ENCODE assay signal across 18 cellular contexts in the genomic region with DNA sequence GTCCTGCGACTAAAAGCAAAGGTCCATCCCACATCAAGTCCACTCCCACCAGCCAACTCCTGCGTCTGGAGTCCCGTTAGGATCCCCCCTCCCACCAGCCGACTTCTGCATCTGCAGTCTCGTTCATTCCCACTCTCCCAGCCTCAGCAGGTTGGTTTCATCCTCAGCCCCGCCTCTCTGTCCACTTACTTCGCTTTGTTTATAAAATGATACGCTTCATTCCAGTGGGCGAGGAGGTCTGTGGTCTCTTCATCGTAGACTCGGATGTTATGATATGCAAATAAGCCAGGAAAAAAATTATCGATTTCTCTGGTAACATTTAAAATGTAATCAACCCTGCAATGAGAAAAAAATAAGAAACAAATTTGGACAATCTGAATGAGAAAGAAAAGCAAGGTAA. TPM values are rescaled to one million over a fixed set of nuclear protein-coding genes. Genes with fewer than 3 reads are reported as not detected.
A peak's percentile ranks its signal among the peaks of the same experiment; 100 is the strongest.
DNase-seq lines count a peak whose midpoint lies in the region; ATAC-seq and TF ChIP-seq lines count a peak whose summit lies in the region.
"Had no signal": no experiment of that assay in that cellular context is flagged by ENCODE, and none has a peak within 500 bp of the region (broad histone marks: within the 10 kb centered on the region; RNA-seq: fewer than 3 reads in every experiment).

No MANE protein-coding gene starts in this region.

- no peaks in the 10 kb centered on the region for H3K9me3 Mint-ChIP-seq in HFFc6
- peaks cover 0 to 9% (median 4%) of the 10 kb centered on the region in 5 experiments for H3K9me3 Mint-ChIP-seq in brain
- H3K9me3 Mint-ChIP-seq: activated CD8-positive, alpha-beta T cell treated with anti-CD3 and anti-CD28 coated beads for 36 hours; neural crest cell; T-cell had no signal

- H3K9me3 ChIP-seq in mesodermal cell (ENCODE audit: control insufficient read depth, low read length) (no peaks in the 10 kb centered on the region), stomach smooth muscle (ENCODE audit: control insufficient read depth in 2 of 2, low read length in 2 of 2) (no peaks in the 10 kb centered on the region), T-helper 17 cell (ENCODE audit: control insufficient read depth, low read length, poor library complexity, severe bottlenecking) (no peaks in the 10 kb centered on the region)

- 95 to 100% methylated on average over 6 to 10 of the region's 12 CpGs for WGBS in mesodermal cell (ENCODE audit: insufficient coverage in 2 of 2), 2 experiments

- TF ChIP-seq CTCF in HFFc6 (IDR thresholded peaks at IDR 0.05), result no peak
- TF ChIP-seq CTCF in brain (conservative IDR thresholded peaks at IDR 0.05), result no peak

- H3K27ac ChIP-seq in mesodermal cell (ENCODE audit: low read depth, low read length, severe bottlenecking), result peak overlapping the region; percentile 10
- peak overlapping the region; percentile 90 for H3K27ac ChIP-seq in stomach smooth muscle (ENCODE audit: low read length)
- H3K27ac ChIP-seq: VCaP had no signal

- H3K4me1 ChIP-seq in mesodermal cell (ENCODE audit: control insufficient read depth, insufficient read depth, low read length, poor library complexity, severe bottlenecking) (peaks cover 57% of the 10 kb centered on the region), stomach smooth muscle (ENCODE audit: control insufficient read depth, insufficient read depth, low read length) (peaks cover 67% of the 10 kb centered on the region)

- peaks cover 65% of the 10 kb centered on the region for H3K36me3 ChIP-seq in mesodermal cell (ENCODE audit: control insufficient read depth, insufficient read depth, low read length)
- H3K36me3 ChIP-seq in stomach smooth muscle (ENCODE audit: control insufficient read depth in 2 of 2, insufficient read depth in 2 of 2, low read length in 2 of 2), result peaks cover 4 to 15% of the 10 kb centered on the region in 2 donors

- H3K27me3 Mint-ChIP-seq in HFFc6 (ENCODE audit: insufficient read depth), result peaks cover 10% of the 10 kb centered on the region
- H3K27me3 Mint-ChIP-seq in brain, result no peaks in the 10 kb centered on the region
- no peaks in the 10 kb centered on the region for H3K27me3 Mint-ChIP-seq in T-helper 17 cell
- H3K27me3 Mint-ChIP-seq: activated CD8-positive, alpha-beta T cell treated with anti-CD3 and anti-CD28 coated beads for 36 hours; T-cell had no signal

- H3K4me1 Mint-ChIP-seq in HFFc6 (ENCODE audit: low read depth), result peaks cover 68% of the 10 kb centered on the region
- H3K4me1 Mint-ChIP-seq in brain, result peaks cover 65% of the 10 kb centered on the region
- H3K4me1 Mint-ChIP-seq in T-helper 17 cell, result no peaks in the 10 kb centered on the region

- peak overlapping the region; percentile 36; the same call in 1 of the 2 replicates for H3K4me3 Mint-ChIP-seq in HFFc6
- peak overlapping the region in 1 of 5 experiments; percentile 60 for H3K4me3 Mint-ChIP-seq in brain
- no peak overlapping the region for H3K4me3 Mint-ChIP-seq in T-helper 17 cell
- H3K4me3 Mint-ChIP-seq: activated CD8-positive, alpha-beta T cell treated with anti-CD3 and anti-CD28 coated beads for 36 hours; T-cell had no signal

- no peak overlapping the region for H3K4me3 ChIP-seq in mesodermal cell (ENCODE audit: extremely low read depth, insufficient read depth, low read length, poor library complexity, severe bottlenecking)
- no peak overlapping the region for H3K4me3 ChIP-seq in stomach smooth muscle (ENCODE audit: low read length in 2 of 2)

- DNase-seq in HFFc6, result no peak
- DNase-seq in T-helper 17 cell, result no peak
- DNase-seq in epidermal melanocyte (ENCODE audit: insufficient read length, low spot score), result no peak
- no peak for DNase-seq in SHP77 treated with DMSO at 0.1 percent for 48 hours (lab: John Stamatoyannopoulos, UW)
- DNase-seq: activated CD8-positive, alpha-beta T cell treated with anti-CD3 and anti-CD28 coated beads for 36 hours; amygdala; GDM1; MV-4-11; NCI-H2029 treated with DMSO at 0.1 percent for 48 hours; NCI-H748 treated with DMSO at 0.1 percent for 48 hours; T-cell had no signal

- H3K27me3 ChIP-seq in stomach smooth muscle (ENCODE audit: control insufficient read depth in 1 of 2, insufficient read depth in 2 of 2, low read length in 2 of 2), result no peaks in the 10 kb centered on the region

- ATAC-seq in T-helper 17 cell (no peak), HG03108 (IDR thresholded peaks at IDR 0.05; ENCODE audit: unreplicated experiment) (no peak)
- ATAC-seq: activated CD8-positive, alpha-beta T cell treated with anti-CD3 and anti-CD28 coated beads for 36 hours; HCT116; T-cell had no signal

- H3K9ac ChIP-seq in stomach smooth muscle (ENCODE audit: low read length in 2 of 2), result peak overlapping the region in 1 of 2 donors; percentile 40

- H3K36me3 Mint-ChIP-seq in HFFc6 (ENCODE audit: low read depth) (peaks cover 59% of the 10 kb centered on the region), brain (peaks cover 61% of the 10 kb centered on the region), T-helper 17 cell (ENCODE audit: low read depth) (no peaks in the 10 kb centered on the region)

- H3K27ac Mint-ChIP-seq in HFFc6 (peak overlapping the region; percentile 60), brain (peak overlapping the region; percentile 21 to 78 (median 33)), T-helper 17 cell (no peak overlapping the region)
- H3K27ac Mint-ChIP-seq: activated CD8-positive, alpha-beta T cell treated with anti-CD3 and anti-CD28 coated beads for 36 hours; T-cell had no signal

RNA-seq across cellular contexts. Expression of a gene that starts 56.8 kb away (rescaled TPM):
- total RNA-seq in HFFc6 (2021; fragmentation: NEBNext Ultra II Directional; extraction: Animal tissue kit (Norgen Biotek cat#: 25700)), result 10 to 100 TPM; 75.8 to 96.2 (median 79.1) TPM
- polyA plus RNA-seq in brain (ENCODE audit: insufficient read depth, low read depth, low replicate concordance), result 9.9 TPM
- 39.1 TPM for polyA plus RNA-seq in mesodermal cell (2013, experiment 1 of 2)
- polyA plus RNA-seq in mesodermal cell (2013, experiment 2 of 2), result 31.0 TPM
- 10 to 100 TPM; 22.3 to 31.2 TPM for total RNA-seq in T-helper 17 cell
